In the genomic region with DNA sequence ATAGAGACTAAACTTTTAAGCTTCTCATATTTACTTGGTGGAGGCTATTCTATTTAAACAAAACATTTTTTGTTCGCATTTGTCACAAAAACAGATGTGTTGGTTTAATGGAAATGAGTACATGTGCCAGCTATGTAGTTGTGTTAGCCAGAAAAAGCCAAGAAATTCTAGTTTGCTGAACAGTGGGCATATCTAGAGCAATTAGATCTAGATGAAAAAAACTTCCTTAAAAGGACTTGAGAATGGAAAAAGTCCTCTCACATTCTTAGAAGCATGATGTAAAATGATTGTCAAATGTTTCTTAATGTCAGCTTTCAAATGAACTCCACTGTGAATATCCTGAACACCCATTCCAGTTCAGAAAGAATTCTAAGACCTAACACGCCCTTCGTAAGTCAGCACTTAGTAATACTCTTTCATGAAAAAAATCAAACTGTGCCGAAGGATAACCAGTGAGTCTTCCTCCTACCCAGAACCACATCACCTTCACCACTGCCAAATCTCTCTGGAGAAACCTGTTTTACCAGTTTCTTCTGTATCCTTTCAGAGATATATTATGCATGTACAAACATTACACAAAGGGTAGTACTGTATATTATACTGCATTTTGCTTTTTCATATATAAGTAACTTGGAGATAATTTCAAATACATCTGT, we compare ENCODE assay signal across 14 cellular contexts. TPM values are rescaled to one million over a fixed set of nuclear protein-coding genes. Genes with fewer than 3 reads are reported as not detected.
A peak's percentile ranks its signal among the peaks of the same experiment; 100 is the strongest.
DNase-seq lines count a peak whose midpoint lies in the region; ATAC-seq, FAIRE-seq and TF ChIP-seq lines count a peak whose summit lies in the region.
"Had no signal": no experiment of that assay in that cellular context is flagged by ENCODE, and none has a peak within 500 bp of the region (broad histone marks: within the 10 kb centered on the region; RNA-seq: fewer than 3 reads in every experiment).

No MANE protein-coding gene starts in this region.

- H3K36me3 ChIP-seq in IMR-90 (ENCODE audit: control insufficient read depth, insufficient read depth, low read length) (no peaks in the 10 kb centered on the region), astrocyte (ENCODE audit: insufficient read depth, low read length) (no peaks in the 10 kb centered on the region), left lung (no peaks in the 10 kb centered on the region), uterus (no peaks in the 10 kb centered on the region)
- H3K36me3 ChIP-seq: vagina had no signal

- no peak overlapping the region for H4K91ac ChIP-seq in IMR-90 (ENCODE audit: insufficient read depth, low read depth, low read length)

- H3K4me1 Mint-ChIP-seq in astrocyte (ENCODE audit: low read depth, unreplicated experiment), result no peaks in the 10 kb centered on the region
- H3K4me1 Mint-ChIP-seq: naive B cell had no signal

- H3K4me3 Mint-ChIP-seq in astrocyte (ENCODE audit: unreplicated experiment), result no peak overlapping the region
- H3K4me3 Mint-ChIP-seq: naive B cell had no signal

- H4K8ac ChIP-seq in IMR-90 (ENCODE audit: low read depth in 2 of 2, low read length in 2 of 2), result no peak overlapping the region

- no peak overlapping the region for H3K27ac ChIP-seq in IMR-90 (ENCODE audit: insufficient read depth, low read length)
- no peak overlapping the region for H3K27ac ChIP-seq in astrocyte (ENCODE audit: low read depth, low read length)
- H3K27ac ChIP-seq in left lung, result no peak overlapping the region
- H3K27ac ChIP-seq in uterus, result no peak overlapping the region
- H3K27ac ChIP-seq: vagina had no signal

- no peaks in the 10 kb centered on the region for H3K79me2 ChIP-seq in astrocyte (ENCODE audit: insufficient read depth, low read length)

- intact Hi-C loops in IMR-90 (cut with micrococcal nuclease), result no loop called here
- intact Hi-C loops in left lung (cut with DNase I), result no loop called here
- intact Hi-C loops in uterus (cut with DNase I; ENCODE audit: low total_unique reads), result no loop called here

- no peaks in the 10 kb centered on the region for H3K79me1 ChIP-seq in IMR-90 (ENCODE audit: low read depth in 1 of 2, low read length in 2 of 2)

- no peak overlapping the region for H3K4me3 ChIP-seq in IMR-90 (ENCODE audit: insufficient read depth, low read depth, low read length)
- no peak overlapping the region for H3K4me3 ChIP-seq in astrocyte (ENCODE audit: insufficient read depth, low read depth, low read length)
- no peak overlapping the region for H3K4me3 ChIP-seq in left lung
- H3K4me3 ChIP-seq in uterus, result no peak overlapping the region
- H3K4me3 ChIP-seq: vagina had no signal

- no peak overlapping the region for H3K14ac ChIP-seq in IMR-90 (replicated peaks; ENCODE audit: low read depth, low read length)

- no peak overlapping the region for H2BK20ac ChIP-seq in IMR-90 (ENCODE audit: low read depth, low read length)

- no peak overlapping the region for H4K5ac ChIP-seq in IMR-90 (ENCODE audit: low read depth, low read length)

- TF ChIP-seq RAD21 in IMR-90 (IDR thresholded peaks at IDR 0.05; ENCODE audit: low read length), result no peak

- no peak overlapping the region for H3K4ac ChIP-seq in IMR-90 (ENCODE audit: low read depth, low read length)

- CTCF ChIA-PET in IMR-90 (lab: Yijun Ruan, JAX), result no interaction called here

- H3K9me1 ChIP-seq in IMR-90 (ENCODE audit: insufficient read depth, low read length), result no peaks in the 10 kb centered on the region

- H3K9me3 Mint-ChIP-seq in astrocyte (ENCODE audit: unreplicated experiment), result no peaks in the 10 kb centered on the region

- TF ChIP-seq POLR2A in IMR-90 (IDR thresholded peaks at IDR 0.05; ENCODE audit: low read depth, low read length) (no peak), uterus (IDR thresholded peaks at IDR 0.05) (no peak)

- H2AK5ac ChIP-seq in IMR-90 (ENCODE audit: low read depth, low read length), result no peak overlapping the region

- no peak overlapping the region for H3K27ac Mint-ChIP-seq in astrocyte (ENCODE audit: unreplicated experiment)
- H3K27ac Mint-ChIP-seq: naive B cell had no signal

- dilution Hi-C loops in IMR-90 (cut with HindIII; ENCODE audit: low sequenced_read_pairs, unreplicated experiment), result no loop called here

- no peaks in the 10 kb centered on the region for H3K36me3 Mint-ChIP-seq in astrocyte (ENCODE audit: low read depth, unreplicated experiment)
- H3K36me3 Mint-ChIP-seq: naive B cell had no signal

- TF ChIP-seq CTCF in AG09319 (IDR thresholded peaks at IDR 0.05; ENCODE audit: low read depth, low read length) (no peak), IMR-90 (conservative IDR thresholded peaks at IDR 0.05; ENCODE audit: low read depth, low read length) (no peak), astrocyte (IDR thresholded peaks at IDR 0.05; ENCODE audit: insufficient read depth, low read depth, low read length) (no peak), left lung (IDR thresholded peaks at IDR 0.05) (no peak), uterus (IDR thresholded peaks at IDR 0.05) (no peak)

- peak; percentile 2 for DNase-seq in AG09319 (ENCODE audit: extremely low read depth, low read depth)
- DNase-seq in IMR-90, result peak; percentile 37
- peak; percentile 50 for DNase-seq in astrocyte (ENCODE audit: low read depth)
- no peak for DNase-seq in left lung
- DNase-seq in EL, result no peak
- DNase-seq in uterus, result no peak
- DNase-seq in NCI-H1436 (lab: John Stamatoyannopoulos, UW), result no peak
- DNase-seq in NCI-H2227 (lab: John Stamatoyannopoulos, UW; ENCODE audit: unreplicated experiment), result no peak
- DNase-seq: activated CD4-positive, alpha-beta T cell treated with anti-CD3 and anti-CD28 coated beads, Interleukin-2, amount 50 U/mL, for 4 hours; activated effector memory CD4-positive, alpha-beta T cell treated with anti-CD3 and anti-CD28 coated beads, Interleukin-2, amount 50 U/mL, for 16 hours; C1 segment of cervical spinal cord; cerebellar nuclear complex; naive B cell had no signal

- no peak overlapping the region for H2AK9ac ChIP-seq in IMR-90 (replicated peaks; ENCODE audit: low read depth, low read length, poor library complexity)

- H3K9ac ChIP-seq in IMR-90 (ENCODE audit: low read depth, low read length), result no peak overlapping the region
- no peak overlapping the region for H3K9ac ChIP-seq in astrocyte (ENCODE audit: low read length)

- in situ Hi-C loops in IMR-90 (cut with MboI; ENCODE audit: low sequenced_read_pairs), result no loop called here

- H3K27me3 Mint-ChIP-seq in astrocyte (ENCODE audit: low read depth, unreplicated experiment), result no peaks in the 10 kb centered on the region
- H3K27me3 Mint-ChIP-seq: naive B cell had no signal

- H3K23ac ChIP-seq in IMR-90 (ENCODE audit: low read depth, low read length), result no peak overlapping the region

- no peak overlapping the region for H3K18ac ChIP-seq in IMR-90 (ENCODE audit: low read depth, low read length)

- no peak overlapping the region for H2BK5ac ChIP-seq in IMR-90 (ENCODE audit: low read depth, low read length, poor library complexity, severe bottlenecking)

- peak; percentile 46; the same call in 1 of the 2 replicates for ATAC-seq in IMR-90 (ENCODE audit: low read depth)
- ATAC-seq in left lung, result peak; percentile 34

- no peak overlapping the region for H2BK15ac ChIP-seq in IMR-90 (ENCODE audit: low read depth, low read length)

- H3K27me3 ChIP-seq in IMR-90 (ENCODE audit: control insufficient read depth, insufficient read depth, low read length), result peaks cover 1% of the 10 kb centered on the region; the same call in 1 of the 2 replicates
- H3K27me3 ChIP-seq in astrocyte (ENCODE audit: insufficient read depth, low read length), result no peaks in the 10 kb centered on the region
- no peaks in the 10 kb centered on the region for H3K27me3 ChIP-seq in left lung
- no peaks in the 10 kb centered on the region for H3K27me3 ChIP-seq in uterus
- H3K27me3 ChIP-seq: vagina had no signal

- POLR2A ChIA-PET in IMR-90 (lab: Charles Lee; ENCODE audit: unreplicated experiment), result no interaction called here

- H4K20me1 ChIP-seq in IMR-90 (ENCODE audit: insufficient read depth, low read length), result no peaks in the 10 kb centered on the region
- no peaks in the 10 kb centered on the region for H4K20me1 ChIP-seq in astrocyte (ENCODE audit: insufficient read depth, low read length)

- H2BK120ac ChIP-seq in IMR-90 (ENCODE audit: low read depth, low read length), result no peak overlapping the region

- WGBS in IMR-90 (ENCODE audit: extremely low coverage in 2 of 2, insufficient read length in 1 of 2), 2 experiments, result 100% methylated on average over 1 of the region's 4 CpGs; no CpG with 5 or more reads in 1 of the 2 experiments

- no peaks in the 10 kb centered on the region for H3K9me3 ChIP-seq in IMR-90 (ENCODE audit: control insufficient read depth, insufficient read depth, low read length)
- no peaks in the 10 kb centered on the region for H3K9me3 ChIP-seq in astrocyte (ENCODE audit: insufficient read depth, low read depth, low read length)
- H3K9me3 ChIP-seq in left lung, result no peaks in the 10 kb centered on the region
- no peaks in the 10 kb centered on the region for H3K9me3 ChIP-seq in uterus
- H3K9me3 ChIP-seq: vagina had no signal

- peak; percentile 97 for FAIRE-seq in astrocyte (lab: Jason Lieb, UNC)

- H3K4me1 ChIP-seq in IMR-90 (ENCODE audit: control insufficient read depth, insufficient read depth, low read length) (no peaks in the 10 kb centered on the region), astrocyte (ENCODE audit: insufficient read depth, low read length) (no peaks in the 10 kb centered on the region), left lung (no peaks in the 10 kb centered on the region), uterus (no peaks in the 10 kb centered on the region)
- H3K4me1 ChIP-seq: vagina had no signal

- no peak overlapping the region for H2AFZ ChIP-seq in IMR-90 (replicated peaks; ENCODE audit: low read length, poor library complexity)
- no peak overlapping the region for H2AFZ ChIP-seq in astrocyte (ENCODE audit: low read depth, low read length)

- no TSS peak for BruUV-seq in IMR-90 (replicated peaks; lab: Mats Ljungman, UMichigan)

- H3K4me2 ChIP-seq in IMR-90 (ENCODE audit: low read depth, low read length) (no peak overlapping the region), astrocyte (ENCODE audit: low read length) (no peak overlapping the region)

- no peak overlapping the region for H3K56ac ChIP-seq in IMR-90 (ENCODE audit: extremely low read depth, insufficient read depth, low read length)

TF ChIP-seq in IMR-90, 13 proteins besides CTCF, POLR2A, EP300 and RAD21 (continues in another document):
- TF ChIP-seq MXI1 (IDR thresholded peaks at IDR 0.05; ENCODE audit: borderline replicate concordance, low read depth, low read length) (no peak), NFE2L2 (IDR thresholded peaks at IDR 0.05; ENCODE audit: low read depth, low read length) (no peak), FOS (IDR thresholded peaks at IDR 0.05; ENCODE audit: low read depth, low read length) (no peak), BHLHE40 (IDR thresholded peaks at IDR 0.05; ENCODE audit: low read depth, low read length) (no peak), RCOR1 (IDR thresholded peaks at IDR 0.05; ENCODE audit: insufficient replicate concordance, low read length) (no peak), SMC3 (IDR thresholded peaks at IDR 0.05; ENCODE audit: low read depth, low read length) (no peak), MAFK (IDR thresholded peaks at IDR 0.05; ENCODE audit: low read depth, low read length) (no peak)

RNA-seq across cellular contexts. Expression of a gene that starts 28.2 kb away (rescaled TPM):
- total RNA-seq in IMR-90 (2012; rRNA removed) (3.3 and 4.5 TPM in 2 replicates), astrocyte (6.5 and 7.5 TPM in 2 replicates), left lung (1 to 10 TPM; 4.8 TPM), uterus (1 to 10 TPM; 2.1 to 9.0 (median 5.6) TPM)
- 2.3 and 2.7 TPM in 2 replicates for polyA plus RNA-seq in IMR-90 (2012; rRNA removed)
- polyA plus RNA-seq in IMR-90 (2012; cell fraction: cytosol; rRNA removed), result 0.93 and 1.3 TPM in 2 replicates
- polyA plus RNA-seq in IMR-90 (2012; cell fraction: nucleus; rRNA removed; ENCODE audit: low replicate concordance), result 1.7 and 4.4 TPM in 2 replicates

Comparison
In these comparisons a context has a peak if more than half of its experiments do, and no peak if none do; other contexts are left out.
1. DNase-seq: peak in AG09319 (single experiment), IMR-90 (single experiment) and astrocyte (single experiment); none in left lung (0 of 2), EL (single experiment), uterus (0 of 2), NCI-H1436 (single experiment) and NCI-H2227 (single experiment).